In the genomic region with DNA sequence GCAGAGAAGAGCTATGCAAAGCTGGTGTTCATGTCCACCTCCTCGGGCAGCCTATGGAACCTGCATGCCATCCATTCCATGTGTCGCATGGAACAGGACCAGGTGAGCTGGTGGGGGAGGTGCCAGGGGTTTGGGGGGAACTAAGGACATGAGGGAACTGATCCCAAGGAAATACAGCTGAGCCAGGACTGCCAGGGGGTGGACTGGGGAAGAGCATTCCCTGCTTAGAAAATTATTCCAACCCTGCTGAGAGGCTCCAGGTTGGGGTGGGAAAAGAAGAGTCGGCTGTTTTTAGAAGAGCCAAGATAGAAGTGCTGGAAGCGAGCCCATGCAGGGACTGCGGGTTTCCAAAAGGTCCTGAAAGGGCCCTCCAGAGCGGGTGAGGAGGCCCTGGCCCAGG, we compare ENCODE assay signal across 21 cellular contexts. TPM values are rescaled to one million over a fixed set of nuclear protein-coding genes. Genes with fewer than 3 reads are reported as not detected.
A peak's percentile ranks its signal among the peaks of the same experiment; 100 is the strongest.
DNase-seq lines count a peak whose midpoint lies in the region; ATAC-seq and TF ChIP-seq lines count a peak whose summit lies in the region.
"Had no signal": no experiment of that assay in that cellular context is flagged by ENCODE, and none has a peak within 500 bp of the region (broad histone marks: within the 10 kb centered on the region; RNA-seq: fewer than 3 reads in every experiment).

No MANE protein-coding gene starts in this region.

- H2AFZ ChIP-seq in OCI-LY7 (ENCODE audit: low read length): no peak overlapping the region
- H2AFZ ChIP-seq: GM23338 had no signal

- CTCF ChIA-PET in OCI-LY7 (lab: Charles Lee; ENCODE audit: unreplicated experiment): no interaction called here
- CTCF ChIA-PET in activated CD4-positive, alpha-beta T cell treated with anti-CD3 and anti-CD28 coated beads for 36 hours (lab: Charles Lee): interaction anchor here (0.8 to 2.6 kb wide), 6 partner anchors 11 to 159 kb away, joined by 3 to 10 read pairs (median 4); no protein-coding TSS in a partner anchor

- no peaks in the 10 kb centered on the region for H3K36me3 Mint-ChIP-seq in endodermal cell (ENCODE audit: low read depth)
- no peaks in the 10 kb centered on the region for H3K36me3 Mint-ChIP-seq in activated CD4-positive, alpha-beta T cell treated with anti-CD3 and anti-CD28 coated beads for 36 hours (ENCODE audit: low read depth)

- no peaks in the 10 kb centered on the region for H3K9me3 ChIP-seq in right cardiac atrium (ENCODE audit: control insufficient read depth, low read length)
- H3K9me3 ChIP-seq in endodermal cell (ENCODE audit: control insufficient read depth, low read length): no peaks in the 10 kb centered on the region
- H3K9me3 ChIP-seq in OCI-LY7 (ENCODE audit: low read length): no peaks in the 10 kb centered on the region
- H3K9me3 ChIP-seq: BE2C had no signal

- POLR2A ChIA-PET in OCI-LY7 (lab: Charles Lee): no interaction called here
- POLR2A ChIA-PET in activated CD4-positive, alpha-beta T cell treated with anti-CD3 and anti-CD28 coated beads for 36 hours (lab: Charles Lee): interaction anchor here (0.6 to 1.1 kb wide), 2 partner anchors 17 to 81 kb away, joined by 3 read pairs; a partner anchor contains a TSS

- H3K27me3 Mint-ChIP-seq in endodermal cell (ENCODE audit: insufficient read depth): peaks cover 68% of the 10 kb centered on the region
- no peaks in the 10 kb centered on the region for H3K27me3 Mint-ChIP-seq in activated CD4-positive, alpha-beta T cell treated with anti-CD3 and anti-CD28 coated beads for 36 hours

- H3K4me3 Mint-ChIP-seq in endodermal cell: no peak overlapping the region
- no peak overlapping the region for H3K4me3 Mint-ChIP-seq in activated CD4-positive, alpha-beta T cell treated with anti-CD3 and anti-CD28 coated beads for 36 hours
- H3K4me3 Mint-ChIP-seq: GM23338, H9, HFFc6 had no signal

- no peak overlapping the region for H3K4me2 ChIP-seq in OCI-LY7 (ENCODE audit: low read length)
- H3K4me2 ChIP-seq: GM23338, KMS-11 had no signal

- no peaks in the 10 kb centered on the region for H3K79me2 ChIP-seq in OCI-LY7 (ENCODE audit: insufficient read depth, low read depth, low read length)

- no peaks in the 10 kb centered on the region for H3K4me1 Mint-ChIP-seq in endodermal cell
- H3K4me1 Mint-ChIP-seq in activated CD4-positive, alpha-beta T cell treated with anti-CD3 and anti-CD28 coated beads for 36 hours: peaks cover 8% of the 10 kb centered on the region

- peak; percentile 28 to 52 for DNase-seq in NCI-H446 (lab: John Stamatoyannopoulos, UW)
- DNase-seq in NCI-H446 treated with DMSO at 0.1 percent for 48 hours (lab: John Stamatoyannopoulos, UW): no peak
- DNase-seq in right cardiac atrium: no peak
- no peak for DNase-seq in left ventricle myocardium superior
- peak; percentile 37 for DNase-seq in endodermal cell
- no peak for DNase-seq in OCI-LY7 (ENCODE audit: low spot score)
- no peak for DNase-seq in activated CD4-positive, alpha-beta T cell treated with anti-CD3 and anti-CD28 coated beads for 36 hours
- DNase-seq: BE2C, H9, HFFc6, IMR-90, MM.1S, NCI-H2029, NCI-H510A, NCI-H69, SHP77 treated with DMSO at 0.1 percent for 48 hours had no signal

- H4K20me1 ChIP-seq in OCI-LY7 (ENCODE audit: insufficient read depth, low read length): no peaks in the 10 kb centered on the region

- H3K9ac ChIP-seq in endodermal cell (ENCODE audit: extremely low read depth, low read length, poor library complexity, severe bottlenecking): no peak overlapping the region
- H3K9ac ChIP-seq: KMS-11 had no signal

- no TSS peak for BruUV-seq in OCI-LY7 (replicated peaks; lab: Mats Ljungman, UMichigan)

- H3K27ac Mint-ChIP-seq in endodermal cell: no peak overlapping the region
- H3K27ac Mint-ChIP-seq in activated CD4-positive, alpha-beta T cell treated with anti-CD3 and anti-CD28 coated beads for 36 hours: no peak overlapping the region
- H3K27ac Mint-ChIP-seq: GM23338, H9, HFFc6 had no signal

- H3K27ac ChIP-seq in right cardiac atrium (ENCODE audit: low read length) (peak overlapping the region; percentile 25), endodermal cell (ENCODE audit: low read depth, low read length) (no peak overlapping the region), OCI-LY7 (ENCODE audit: low read depth, low read length, poor library complexity, severe bottlenecking) (no peak overlapping the region)
- H3K27ac ChIP-seq: 22Rv1, KMS-11 had no signal

- ATAC-seq in right cardiac atrium (no peak), left ventricle myocardium superior (no peak), HG02970 (IDR thresholded peaks at IDR 0.05; ENCODE audit: low FRiP score, unreplicated experiment) (no peak)
- no peak for ATAC-seq in activated CD4-positive, alpha-beta T cell treated with anti-CD3 and anti-CD28 coated beads for 36 hours
- ATAC-seq: GM23338, Panc1 had no signal

- H3K36me3 ChIP-seq in endodermal cell (ENCODE audit: control insufficient read depth, insufficient read depth, low read length) (no peaks in the 10 kb centered on the region), OCI-LY7 (ENCODE audit: insufficient read depth, low read length) (no peaks in the 10 kb centered on the region)
- H3K36me3 ChIP-seq: BE2C had no signal

- no peaks in the 10 kb centered on the region for H3K9me3 Mint-ChIP-seq in endodermal cell
- H3K9me3 Mint-ChIP-seq in activated CD4-positive, alpha-beta T cell treated with anti-CD3 and anti-CD28 coated beads for 36 hours (ENCODE audit: low read depth): no peaks in the 10 kb centered on the region
- H3K9me3 Mint-ChIP-seq: HFFc6 had no signal

- WGBS in right cardiac atrium: 57% methylated on average over 6 of the region's 6 CpGs
- WGBS in endodermal cell (ENCODE audit: insufficient coverage in 1 of 2, insufficient read length in 1 of 2), 2 experiments: 87 to 94% methylated on average over 6 of the region's 6 CpGs

- no peak overlapping the region for H3K4me3 ChIP-seq in right cardiac atrium (ENCODE audit: low read length)
- no peak overlapping the region for H3K4me3 ChIP-seq in endodermal cell (ENCODE audit: low read length)
- no peak overlapping the region for H3K4me3 ChIP-seq in OCI-LY7 (ENCODE audit: low read depth, low read length, poor library complexity, severe bottlenecking)
- H3K4me3 ChIP-seq: GM23338 had no signal

- intact Hi-C loops in right cardiac atrium (cut with DNase I): loop anchor here in 2 of 4 donors (10.0 kb wide), 2 partner anchors 49 to 59 kb away; no protein-coding TSS in a partner anchor
- intact Hi-C loops in left ventricle myocardium superior (cut with micrococcal nuclease): no loop called here
- intact Hi-C loops in OCI-LY7 (cut with micrococcal nuclease; ENCODE audit: unreplicated experiment): no loop called here
- intact Hi-C loops in activated CD4-positive, alpha-beta T cell treated with anti-CD3 and anti-CD28 coated beads for 36 hours (cut with DNase I, micrococcal nuclease): loop anchor here in 1 of 2 experiments (5.0 kb wide), 2 partner anchors 42 to 43 kb away; a partner anchor contains a TSS

- no peaks in the 10 kb centered on the region for H3K9me2 ChIP-seq in OCI-LY7 (ENCODE audit: insufficient read depth, low read length)

- peaks cover 15% of the 10 kb centered on the region for H3K4me1 ChIP-seq in right cardiac atrium (ENCODE audit: control insufficient read depth, insufficient read depth, low read length)
- H3K4me1 ChIP-seq in endodermal cell (ENCODE audit: control insufficient read depth, insufficient read depth, low read length): no peaks in the 10 kb centered on the region
- H3K4me1 ChIP-seq in OCI-LY7 (ENCODE audit: insufficient read depth, low read length, poor library complexity, severe bottlenecking): peaks cover 9% of the 10 kb centered on the region

- TF ChIP-seq CTCF in endodermal cell (conservative IDR thresholded peaks at IDR 0.05): no peak
- no peak for TF ChIP-seq CTCF in OCI-LY7 (conservative IDR thresholded peaks at IDR 0.05; ENCODE audit: low read length)

- H3K27me3 ChIP-seq in right cardiac atrium (ENCODE audit: control insufficient read depth, insufficient read depth) (no peaks in the 10 kb centered on the region), endodermal cell (ENCODE audit: control insufficient read depth, insufficient read depth, low read length, poor library complexity, severe bottlenecking) (peaks cover 61% of the 10 kb centered on the region)
- H3K27me3 ChIP-seq: BE2C had no signal

RNA-seq across cellular contexts. Expression of a gene that starts 7.6 kb away (rescaled TPM):
- total RNA-seq in right cardiac atrium (1 to 10 TPM in 2 of 4 donors, under 1 TPM in 2; 0.85 to 4.6 (median 0.97) TPM), left ventricle myocardium superior (5.2 TPM), endodermal cell (under 1 TPM; 0.04 to 0.40 TPM), OCI-LY7 (2022) (0.25 and 0.26 TPM in 2 replicates)
- polyA plus RNA-seq in right cardiac atrium: 2.4 TPM
- 1.1 TPM for polyA plus RNA-seq in endodermal cell (2013, experiment 1 of 2)
- polyA plus RNA-seq in endodermal cell (2013, experiment 2 of 2): 1.9 TPM
- 0.03 and 0.08 TPM in 2 replicates for total RNA-seq in OCI-LY7 (2014; rRNA removed; shearing (Covaris generic))
- total RNA-seq in activated CD4-positive, alpha-beta T cell treated with anti-CD3 and anti-CD28 coated beads for 36 hours: under 1 TPM; 0.02 to 0.04 TPM

RNA-seq across cellular contexts. Expression of a gene that starts 14.8 kb away (rescaled TPM):
- not detected for total RNA-seq in right cardiac atrium
- not detected for polyA plus RNA-seq in right cardiac atrium
- total RNA-seq in left ventricle myocardium superior: not detected
- not detected for total RNA-seq in endodermal cell
- polyA plus RNA-seq in endodermal cell (2013, experiment 1 of 2): not detected
- polyA plus RNA-seq in endodermal cell (2013, experiment 2 of 2): not detected
- not detected in 2 replicates for total RNA-seq in OCI-LY7 (2014; rRNA removed; shearing (Covaris generic))
- total RNA-seq in OCI-LY7 (2022): not detected in 2 replicates
- not detected for total RNA-seq in activated CD4-positive, alpha-beta T cell treated with anti-CD3 and anti-CD28 coated beads for 36 hours
- total RNA-seq: GM23338, H9, HFFc6, IMR-90 had no signal
- polyA plus RNA-seq: GM23338, IMR-90 had no signal

RNA-seq across cellular contexts. Expression of a gene that starts 16.9 kb away (rescaled TPM):
- total RNA-seq in right cardiac atrium: 1 to 10 TPM; 8.9 to 10.0 (median 9.3) TPM
- 9.4 TPM for polyA plus RNA-seq in right cardiac atrium
- 10.1 TPM for total RNA-seq in left ventricle myocardium superior
- total RNA-seq in endodermal cell: 10 to 100 TPM; 57.6 to 92.4 TPM
- 80.7 TPM for polyA plus RNA-seq in endodermal cell (2013, experiment 1 of 2)
- polyA plus RNA-seq in endodermal cell (2013, experiment 2 of 2): 81.0 TPM
- total RNA-seq in OCI-LY7 (2014; rRNA removed; shearing (Covaris generic)): 71.3 and 89.6 TPM in 2 replicates
- 106 TPM in 2 replicates for total RNA-seq in OCI-LY7 (2022)
- 10 to 100 TPM; 56.2 to 58.8 TPM for total RNA-seq in activated CD4-positive, alpha-beta T cell treated with anti-CD3 and anti-CD28 coated beads for 36 hours

RNA-seq across cellular contexts. Expression of a gene that starts 24.9 kb away (rescaled TPM):
- total RNA-seq in right cardiac atrium: 100 to 1,000 TPM in 3 of 4 donors, 10 to 100 TPM in 1; 71.9 to 144 (median 131) TPM
- 99.7 TPM for polyA plus RNA-seq in right cardiac atrium
- 169 TPM for total RNA-seq in left ventricle myocardium superior
- total RNA-seq in endodermal cell: under 1 TPM; 0.15 to 0.42 TPM
- 0.57 TPM for polyA plus RNA-seq in endodermal cell (2013, experiment 1 of 2)
- polyA plus RNA-seq in endodermal cell (2013, experiment 2 of 2): 0.12 TPM
- total RNA-seq in OCI-LY7 (2014; rRNA removed; shearing (Covaris generic)): 0.15 TPM in 1 of 2 replicates, not detected in the other
- total RNA-seq in OCI-LY7 (2022): 1.4 TPM in 2 replicates
- under 1 TPM; 0.65 to 0.98 TPM for total RNA-seq in activated CD4-positive, alpha-beta T cell treated with anti-CD3 and anti-CD28 coated beads for 36 hours

RNA-seq across cellular contexts. Expression of a gene that starts 40.0 kb away (rescaled TPM):
- total RNA-seq in right cardiac atrium: 10 to 100 TPM; 60.5 to 85.6 (median 75.4) TPM
- polyA plus RNA-seq in right cardiac atrium: 60.5 TPM
- 97.2 TPM for total RNA-seq in left ventricle myocardium superior
- 10 to 100 TPM; 90.6 to 98.7 TPM for total RNA-seq in endodermal cell
- polyA plus RNA-seq in endodermal cell (2013, experiment 1 of 2): 63.5 TPM
- 51.7 TPM for polyA plus RNA-seq in endodermal cell (2013, experiment 2 of 2)
- total RNA-seq in OCI-LY7 (2014; rRNA removed; shearing (Covaris generic)): 16.4 and 20.6 TPM in 2 replicates
- 57.2 and 67.3 TPM in 2 replicates for total RNA-seq in OCI-LY7 (2022)
- total RNA-seq in activated CD4-positive, alpha-beta T cell treated with anti-CD3 and anti-CD28 coated beads for 36 hours: 10 to 100 TPM; 30.8 to 46.2 TPM

Comparison
In these comparisons a context has a peak if more than half of its experiments do, and no peak if none do; other contexts are left out.
1. DNase-seq: peak in NCI-H446 (2 of 2) and endodermal cell (single experiment); none in NCI-H446 treated with DMSO at 0.1 percent for 48 hours (single experiment), right cardiac atrium (0 of 3), left ventricle myocardium superior (single experiment), OCI-LY7 (single experiment) and activated CD4-positive, alpha-beta T cell treated with anti-CD3 and anti-CD28 coated beads for 36 hours (single experiment).